In the genomic region with DNA sequence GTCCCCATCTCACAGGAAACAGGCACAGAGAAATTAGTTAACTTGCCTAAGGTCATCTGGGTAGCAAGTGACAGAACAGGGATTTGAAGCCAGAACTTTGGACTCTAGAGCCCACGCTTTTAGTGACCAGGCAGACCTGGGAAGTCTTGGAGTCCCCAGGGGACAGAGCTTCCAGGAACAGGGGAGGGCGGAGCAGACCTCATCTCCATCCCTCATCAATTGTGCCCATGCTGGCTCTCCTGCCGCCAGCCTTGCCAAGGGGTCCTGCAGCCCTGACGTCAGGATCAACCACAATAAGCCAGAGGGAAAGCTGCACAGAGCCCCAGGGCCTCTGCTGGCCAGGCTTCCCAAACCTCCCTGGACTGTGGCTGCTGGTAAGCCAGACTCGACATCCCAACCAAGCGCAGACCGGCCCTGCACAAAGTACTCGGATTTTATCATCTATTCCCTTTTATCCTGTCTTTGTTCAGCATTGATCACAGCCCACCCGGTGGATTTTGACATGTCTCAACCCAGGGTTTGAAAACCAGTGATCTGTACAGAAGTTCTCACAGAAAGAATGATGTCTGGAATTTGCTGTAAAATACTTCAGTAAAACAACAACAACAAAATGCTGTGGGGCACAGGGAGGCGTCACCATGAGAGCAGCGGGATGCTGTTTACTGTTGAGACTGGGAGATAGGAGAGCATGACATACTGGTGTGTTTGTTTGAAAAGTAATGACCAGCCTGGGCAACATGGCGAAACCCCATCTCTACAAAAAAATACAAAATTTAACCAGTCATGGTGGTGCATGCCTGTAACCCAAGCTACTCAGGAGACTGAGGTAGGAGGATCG, we compare ENCODE assay signal across 22 cellular contexts. TPM values are rescaled to one million over a fixed set of nuclear protein-coding genes. Genes with fewer than 3 reads are reported as not detected.
DNase-seq lines count a peak whose midpoint lies in the region; ATAC-seq, FAIRE-seq and TF ChIP-seq lines count a peak whose summit lies in the region.
"Had no signal": no experiment of that assay in that cellular context is flagged by ENCODE, and none has a peak within 500 bp of the region (broad histone marks: within the 10 kb centered on the region; RNA-seq: fewer than 3 reads in every experiment).

No MANE protein-coding gene starts in this region.

- H3K27me3 ChIP-seq in BE2C, result no peaks in the 10 kb centered on the region
- H3K27me3 ChIP-seq in GM23338 (ENCODE audit: insufficient read depth), result no peaks in the 10 kb centered on the region
- no peaks in the 10 kb centered on the region for H3K27me3 ChIP-seq in trophoblast cell (ENCODE audit: insufficient read depth, low read length)
- H3K27me3 ChIP-seq in pancreas, result no peaks in the 10 kb centered on the region
- H3K27me3 ChIP-seq in upper lobe of right lung, result no peaks in the 10 kb centered on the region
- H3K27me3 ChIP-seq in esophagus muscularis mucosa, result no peaks in the 10 kb centered on the region

- no peaks in the 10 kb centered on the region for H3K27me3 Mint-ChIP-seq in GM23338 (ENCODE audit: insufficient read depth, low read depth, poor library complexity)
- H3K27me3 Mint-ChIP-seq: B cell had no signal

- H3K4me3 Mint-ChIP-seq in GM23338, result no peak overlapping the region
- H3K4me3 Mint-ChIP-seq: B cell; CD4-positive, CD25-positive, alpha-beta regulatory T cell; CD8-positive, alpha-beta memory T cell; HFFc6 had no signal

- H3K27ac ChIP-seq in GM23338 (ENCODE audit: low read depth), result 0 out of 2 replicates have a peak overlapping the region, but pooled peaks have one; percentile 6
- H3K27ac ChIP-seq in trophoblast cell (ENCODE audit: low read depth, low read length), result peak overlapping the region; percentile 61
- H3K27ac ChIP-seq in pancreas, result no peak overlapping the region
- no peak overlapping the region for H3K27ac ChIP-seq in upper lobe of right lung
- no peak overlapping the region for H3K27ac ChIP-seq in esophagus muscularis mucosa (replicated peaks in 1 of 4)

- H3K4me2 ChIP-seq in GM23338, result no peak overlapping the region
- no peak overlapping the region for H3K4me2 ChIP-seq in trophoblast cell (ENCODE audit: low read length)

- no peaks in the 10 kb centered on the region; the same call in 1 of the 2 replicates for H4K20me1 ChIP-seq in GM23338 (replicated peaks; ENCODE audit: insufficient read depth)

- H3K9me2 ChIP-seq in GM23338 (ENCODE audit: insufficient read depth), result no peaks in the 10 kb centered on the region

- H2AFZ ChIP-seq in GM23338 (no peak overlapping the region), trophoblast cell (ENCODE audit: insufficient read depth, low read length, poor library complexity) (no peak overlapping the region)

- H2BK5ac ChIP-seq in trophoblast cell (ENCODE audit: low read depth, low read length, poor library complexity), result peak overlapping the region; percentile 14

- ATAC-seq in GM23338 (no peak), pancreas (no peak), upper lobe of right lung (no peak)
- ATAC-seq: HCT116 had no signal

- no peak overlapping the region for H3K4ac ChIP-seq in trophoblast cell (ENCODE audit: low read depth, low read length)

- H4K91ac ChIP-seq in trophoblast cell (ENCODE audit: low read depth, low read length), result no peak overlapping the region

- no peak overlapping the region for H3K23ac ChIP-seq in trophoblast cell (ENCODE audit: low read length)

- H2AK5ac ChIP-seq in trophoblast cell (ENCODE audit: low read length), result no peak overlapping the region

- no peak for TF ChIP-seq EP300 in esophagus muscularis mucosa (IDR thresholded peaks at IDR 0.05)

- no peak for FAIRE-seq in pancreas (lab: Jason Lieb, UNC)
- FAIRE-seq: HTR-8/SVneo had no signal

- no peak for TF ChIP-seq POLR2A in esophagus muscularis mucosa (IDR thresholded peaks at IDR 0.05; ENCODE audit: low read depth)

- no CpG with 5 or more reads among the region's 13 CpGs for WGBS in trophoblast cell (ENCODE audit: extremely low coverage, insufficient coverage, insufficient read length)
- 67 to 73% methylated on average over 12 to 13 of the region's 13 CpGs for WGBS in pancreas, 2 donors
- 85% methylated on average over 9 of the region's 13 CpGs for WGBS in esophagus muscularis mucosa

- no peaks in the 10 kb centered on the region for H3K9me3 Mint-ChIP-seq in GM23338
- H3K9me3 Mint-ChIP-seq: CD4-positive, CD25-positive, alpha-beta regulatory T cell; CD8-positive, alpha-beta memory T cell; HFFc6 had no signal

- peaks cover 2% of the 10 kb centered on the region for H3K79me1 ChIP-seq in trophoblast cell (ENCODE audit: low read length)

- no peaks in the 10 kb centered on the region for H3K36me3 ChIP-seq in BE2C
- no peaks in the 10 kb centered on the region; the same call in 1 of the 2 replicates for H3K36me3 ChIP-seq in GM23338 (ENCODE audit: insufficient read depth)
- no peaks in the 10 kb centered on the region for H3K36me3 ChIP-seq in trophoblast cell (ENCODE audit: control insufficient read depth in 1 of 2, insufficient read depth in 2 of 2, low read length in 2 of 2)
- H3K36me3 ChIP-seq in pancreas, result no peaks in the 10 kb centered on the region
- no peaks in the 10 kb centered on the region for H3K36me3 ChIP-seq in upper lobe of right lung
- no peaks in the 10 kb centered on the region for H3K36me3 ChIP-seq in esophagus muscularis mucosa

- H3K9me3 ChIP-seq in BE2C, result no peaks in the 10 kb centered on the region
- H3K9me3 ChIP-seq in trophoblast cell (ENCODE audit: insufficient read depth, low read depth, low read length), result peaks cover 2% of the 10 kb centered on the region
- H3K9me3 ChIP-seq in pancreas, result no peaks in the 10 kb centered on the region
- H3K9me3 ChIP-seq in upper lobe of right lung, result no peaks in the 10 kb centered on the region
- H3K9me3 ChIP-seq in esophagus muscularis mucosa, result no peaks in the 10 kb centered on the region
- H3K9me3 ChIP-seq: Caco-2 had no signal

- H3K18ac ChIP-seq in trophoblast cell (ENCODE audit: low read length), result no peak overlapping the region

- peaks cover 5% of the 10 kb centered on the region for H3K4me1 Mint-ChIP-seq in GM23338

- DNase-seq in BE2C (peak; percentile 82), GM23338 (ENCODE audit: low spot score) (no peak), astrocyte of the hippocampus (ENCODE audit: low read depth, low spot score) (peak; percentile 33), trophoblast cell (peak; percentile 74 to 82), pancreas (no peak), upper lobe of right lung (no peak), esophagus muscularis mucosa (ENCODE audit: extremely low spot score) (no peak)
- DNase-seq: 8988T; C1 segment of cervical spinal cord; Caco-2; CD4-positive, CD25-positive, alpha-beta regulatory T cell; CD8-positive, alpha-beta memory T cell; DMS153; DMS79; GF-D8; GOT3; H7; HFFc6; IMR-90 had no signal

- intact Hi-C loops in pancreas (cut with DNase I) (no loop called here), upper lobe of right lung (cut with DNase I) (no loop called here), esophagus muscularis mucosa (cut with DNase I) (no loop called here)

- H3K4me1 ChIP-seq in BE2C (peaks cover 2% of the 10 kb centered on the region; the same call in 1 of the 2 replicates), GM23338 (ENCODE audit: insufficient read depth) (no peaks in the 10 kb centered on the region), trophoblast cell (ENCODE audit: control insufficient read depth in 1 of 2, insufficient read depth in 2 of 2, low read length in 2 of 2) (peaks cover 0 to 2% of the 10 kb centered on the region in 2 experiments), pancreas (peaks cover 3 to 9% (median 8%) of the 10 kb centered on the region in 3 donors), upper lobe of right lung (no peaks in the 10 kb centered on the region), esophagus muscularis mucosa (no peaks in the 10 kb centered on the region)

- no peak overlapping the region for H4K8ac ChIP-seq in trophoblast cell (ENCODE audit: low read depth, low read length)

- H2BK120ac ChIP-seq in trophoblast cell (ENCODE audit: insufficient read depth, low read length, poor library complexity), result no peak overlapping the region

- H3K4me3 ChIP-seq in BE2C (ENCODE audit: low read depth, low read length), result no peak overlapping the region
- H3K4me3 ChIP-seq in GM23338, result no peak overlapping the region
- no peak overlapping the region for H3K4me3 ChIP-seq in trophoblast cell (ENCODE audit: low read depth, low read length)
- H3K4me3 ChIP-seq in pancreas, result no peak overlapping the region
- H3K4me3 ChIP-seq in upper lobe of right lung, result no peak overlapping the region
- H3K4me3 ChIP-seq in esophagus muscularis mucosa, result no peak overlapping the region

- no peak overlapping the region for H3K9ac ChIP-seq in trophoblast cell (ENCODE audit: low read length)

- no peaks in the 10 kb centered on the region; the same call in 2 of the 3 replicates for H3K36me3 Mint-ChIP-seq in GM23338 (ENCODE audit: low read depth)
- H3K36me3 Mint-ChIP-seq: CD4-positive, CD25-positive, alpha-beta regulatory T cell; CD8-positive, alpha-beta memory T cell had no signal

- H3K79me2 ChIP-seq in GM23338 (replicated peaks; ENCODE audit: insufficient read depth) (no peaks in the 10 kb centered on the region), trophoblast cell (ENCODE audit: control insufficient read depth, insufficient read depth, low read length, poor library complexity) (no peaks in the 10 kb centered on the region)

- H2BK12ac ChIP-seq in trophoblast cell (ENCODE audit: low read length), result no peak overlapping the region

- H3F3A ChIP-seq in GM23338 (replicated peaks; ENCODE audit: low read depth), result 0 out of 2 replicates have a peak, but pooled peaks cover 3% of the 10 kb centered on the region

- H3K27ac Mint-ChIP-seq in GM23338, result no peak overlapping the region
- H3K27ac Mint-ChIP-seq: B cell; CD8-positive, alpha-beta memory T cell; HFFc6 had no signal

- H4K12ac ChIP-seq in trophoblast cell (ENCODE audit: low read depth, low read length), result no peak overlapping the region

- TF ChIP-seq CTCF in BE2C (IDR thresholded peaks at IDR 0.05; ENCODE audit: low read depth, low read length) (no peak), GM23338 (conservative IDR thresholded peaks at IDR 0.05; ENCODE audit: low read depth in 2 of 2) (no peak), pancreas (IDR thresholded peaks at IDR 0.05) (no peak), upper lobe of right lung (IDR thresholded peaks at IDR 0.05) (no peak), esophagus muscularis mucosa (IDR thresholded peaks at IDR 0.05) (no peak)

- H3K14ac ChIP-seq in trophoblast cell (ENCODE audit: low read length), result no peak overlapping the region

RNA-seq across cellular contexts. Expression of a gene that starts 11.8 kb away (rescaled TPM):
- polyA plus RNA-seq in BE2C (2012; ENCODE audit: insufficient read depth, insufficient read length, low read depth), result 1.4 TPM
- total RNA-seq in GM23338 (2014; rRNA removed; shearing (Covaris generic)), result 11.3 and 12.1 TPM in 2 replicates
- 19.0 and 19.1 TPM in 2 replicates for polyA plus RNA-seq in GM23338 (2016; fragmentation: Nextera tagmentation; extraction: Ambion mirVana)
- polyA plus RNA-seq in trophoblast cell (2013), result 23.7 and 24.1 TPM in 2 replicates
- total RNA-seq in pancreas, result under 1 TPM; 0.37 to 0.87 (median 0.61) TPM
- 1 to 10 TPM in 1 of 2 donors, under 1 TPM in 1; 0.84 to 1.3 TPM for polyA plus RNA-seq in pancreas
- 2.7 TPM for total RNA-seq in upper lobe of right lung
- 1 to 10 TPM in 1 of 4 donors, under 1 TPM in 2, not detected in 1; 0.83 to 2.4 (median 0.83) TPM for total RNA-seq in esophagus muscularis mucosa

RNA-seq across cellular contexts. Expression of a gene that starts 50.3 kb away (rescaled TPM):
- 6.0 TPM for polyA plus RNA-seq in BE2C (2012; ENCODE audit: insufficient read depth, insufficient read length, low read depth)
- total RNA-seq in GM23338 (2014; rRNA removed; shearing (Covaris generic)), result 35.0 and 40.5 TPM in 2 replicates
- polyA plus RNA-seq in GM23338 (2016; fragmentation: Nextera tagmentation; extraction: Ambion mirVana) (42.0 and 44.4 TPM in 2 replicates), pancreas (1 to 10 TPM in 1 of 2 donors, under 1 TPM in 1; 0.76 to 1.9 TPM)
- polyA plus RNA-seq in trophoblast cell (2013), result 11.3 and 12.4 TPM in 2 replicates
- total RNA-seq in pancreas (1 to 10 TPM in 2 of 6 donors, under 1 TPM in 4; 0.37 to 1.6 (median 0.71) TPM), upper lobe of right lung (0.46 TPM), esophagus muscularis mucosa (under 1 TPM in 2 of 4 donors, not detected in 2; 0.17 to 0.84 TPM)

Comparison
In these comparisons a context has a peak if more than half of its experiments do, and no peak if none do; other contexts are left out.
1. DNase-seq: peak in BE2C (single experiment), astrocyte of the hippocampus (single experiment) and trophoblast cell (2 of 2); none in GM23338 (single experiment), pancreas (0 of 6), upper lobe of right lung (single experiment) and esophagus muscularis mucosa (single experiment).
2. H3K27ac ChIP-seq: peak in GM23338 (single experiment) and trophoblast cell (single experiment); none in pancreas (0 of 4), upper lobe of right lung (single experiment) and esophagus muscularis mucosa (0 of 4).
3. RNA of a gene that starts 50.3 kb away (total RNA-seq): 35.0 to 40.5 TPM in GM23338; 0.37 to 1.6 TPM in pancreas, 0.46 TPM in upper lobe of right lung (single experiment) and 0.17 to 0.84 TPM in esophagus muscularis mucosa; every median in the first group is over 10 times any median in the second.